In the genomic region with DNA sequence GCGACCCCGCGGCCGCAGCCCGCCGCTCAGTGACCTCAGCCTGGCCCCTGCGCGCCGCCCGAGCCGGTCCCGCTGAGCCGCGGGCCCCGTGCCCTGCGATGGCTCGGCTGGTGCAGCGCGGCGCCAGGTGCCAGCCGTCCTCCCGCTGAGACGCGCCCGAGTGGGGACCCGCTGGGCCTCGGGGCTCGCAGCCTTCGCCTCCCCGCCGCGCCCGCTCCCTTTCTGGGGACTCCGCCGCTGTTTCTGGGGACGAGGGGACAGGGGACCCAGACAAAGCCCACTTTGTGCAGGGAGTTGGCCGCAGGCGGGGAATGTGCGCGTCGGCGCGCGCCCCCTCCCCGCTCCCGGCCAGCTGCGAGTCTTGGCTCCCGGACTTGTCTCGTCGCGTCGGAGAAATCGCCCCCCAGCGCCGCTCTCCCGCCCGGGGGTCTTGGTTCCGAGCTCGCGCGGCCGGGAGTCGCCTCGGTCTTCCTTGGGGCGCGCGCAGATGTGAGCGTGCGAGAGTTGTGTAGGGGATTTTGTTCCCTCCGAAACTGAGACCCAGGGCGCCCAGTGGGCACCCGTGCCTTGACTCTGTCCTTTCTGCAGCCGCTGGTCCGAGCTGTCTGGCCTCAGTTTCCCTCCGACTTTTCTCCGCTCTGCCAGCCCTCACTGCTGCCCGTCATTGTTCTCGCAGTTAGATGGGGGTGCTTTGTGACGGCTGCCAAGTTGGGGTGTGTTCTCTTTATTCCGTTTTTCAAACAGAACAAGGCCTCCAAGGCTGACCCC, we compare ENCODE assay signal across 8 cellular contexts. TPM values are rescaled to one million over a fixed set of nuclear protein-coding genes. Genes with fewer than 3 reads are reported as not detected.
DNase-seq lines count a peak whose midpoint lies in the region; ATAC-seq and TF ChIP-seq lines count a peak whose summit lies in the region.

No MANE protein-coding gene starts in this region.

- H3K9ac ChIP-seq in mammary epithelial cell (ENCODE audit: insufficient read depth, low read length) = no peak overlapping the region

- peak; percentile 40 for ATAC-seq in HG03571 (IDR thresholded peaks at IDR 0.05; ENCODE audit: unreplicated experiment)

- H2AFZ ChIP-seq in mammary epithelial cell (ENCODE audit: low read depth, low read length) = peak overlapping the region; percentile 94

- H3K4me3 ChIP-seq in mammary epithelial cell (replicated peaks in 1 of 3; ENCODE audit: insufficient read depth in 1 of 3, low read depth in 2 of 3, low read length in 3 of 3) (peak overlapping the region; percentile 55 to 74 (median 58)), lower leg skin (ENCODE audit: low read depth, poor library complexity, severe bottlenecking) (peak overlapping the region; percentile 39), testis (peak overlapping the region; percentile 80 to 90)

- no peaks in the 10 kb centered on the region for H3K79me2 ChIP-seq in mammary epithelial cell (ENCODE audit: insufficient read depth, low read length)

- CTCF ChIA-PET in mammary epithelial cell (lab: Charles Lee; ENCODE audit: low non-redundant PET) = no interaction called here

- in situ Hi-C loops in mammary epithelial cell (cut with MboI; ENCODE audit: low sequenced_read_pairs in 2 of 2) = no loop called here

- no peak overlapping the region for H3K27ac ChIP-seq in mammary epithelial cell (ENCODE audit: insufficient read depth, low read depth, low read length)
- H3K27ac ChIP-seq in testis = peak overlapping the region; percentile 72 to 73

- no peaks in the 10 kb centered on the region for H4K20me1 ChIP-seq in mammary epithelial cell (ENCODE audit: insufficient read depth, low read length)

- dilution Hi-C loops in mammary epithelial cell (cut with HindIII; ENCODE audit: low sequenced_read_pairs) = no loop called here

- TF ChIP-seq CTCF in mammary epithelial cell (conservative IDR thresholded peaks at IDR 0.05 in 1 of 2, IDR thresholded peaks at IDR 0.05 in 1 of 2; ENCODE audit: extremely low read depth in 1 of 2, insufficient read depth in 1 of 2, low read depth in 1 of 2, low read length in 2 of 2) = no peak
- no peak for TF ChIP-seq CTCF in lower leg skin (IDR thresholded peaks at IDR 0.05)
- no peak for TF ChIP-seq CTCF in testis (IDR thresholded peaks at IDR 0.05)

- H3K27me3 ChIP-seq in mammary epithelial cell (ENCODE audit: insufficient read depth, low read length) (peaks cover 4% of the 10 kb centered on the region), testis (no peaks in the 10 kb centered on the region)

- no peaks in the 10 kb centered on the region for H3K36me3 ChIP-seq in mammary epithelial cell (ENCODE audit: insufficient read depth, low read length)
- no peaks in the 10 kb centered on the region for H3K36me3 ChIP-seq in testis (ENCODE audit: low read depth, missing control alignments)

- intact Hi-C loops in mammary epithelial cell (cut with micrococcal nuclease) = no loop called here
- intact Hi-C loops in lower leg skin (cut with DNase I; ENCODE audit: low total_unique reads) = no loop called here
- intact Hi-C loops in testis (cut with DNase I; ENCODE audit: low total_unique reads) = no loop called here

- H3K9me3 ChIP-seq in mammary epithelial cell (replicated peaks; ENCODE audit: insufficient read depth, low read length) = no peaks in the 10 kb centered on the region
- no peaks in the 10 kb centered on the region for H3K9me3 ChIP-seq in testis

- BruUV-seq in mammary epithelial cell (replicated peaks; lab: Mats Ljungman, UMichigan) = no TSS peak

- H3K4me2 ChIP-seq in mammary epithelial cell (ENCODE audit: insufficient read depth, low read depth, low read length) = peak overlapping the region; percentile 95

- H3K4me1 ChIP-seq in mammary epithelial cell (ENCODE audit: insufficient read depth, low read length) (peaks cover 16% of the 10 kb centered on the region), testis (peaks cover 18% of the 10 kb centered on the region)

- TF ChIP-seq POLR2A in lower leg skin (IDR thresholded peaks at IDR 0.05) (no peak), testis (IDR thresholded peaks at IDR 0.05) (no peak)

- DNase-seq in NCI-H2107 (lab: John Stamatoyannopoulos, UW) (peak; percentile 39), NCI-H2107 treated with DMSO at 0.1 percent for 48 hours (lab: John Stamatoyannopoulos, UW; ENCODE audit: unreplicated experiment) (no peak), mammary epithelial cell (no peak), lower leg skin (ENCODE audit: low spot score in 2 of 2) (peak in 1 of 2 donors; percentile 61), testis (no peak), activated gamma-delta T cell treated with Interleukin-2 at 50 U/mL for 16 hours (no peak), NCI-H1436 (lab: John Stamatoyannopoulos, UW) (no peak)

- WGBS in mammary epithelial cell (ENCODE audit: low coverage, missing lambda C conversion rate) = 5% methylated on average over 12 of the region's 80 CpGs
- WGBS in lower leg skin, 2 donors = 1% methylated on average over 13 to 23 of the region's 80 CpGs
- 0% methylated on average over 24 to 59 of the region's 80 CpGs for WGBS in testis, 2 donors

RNA-seq across cellular contexts. Expression of a gene that starts 0.8 kb away (rescaled TPM):
- total RNA-seq in mammary epithelial cell = 1 to 10 TPM; 1.3 to 1.7 TPM
- 0.74 TPM for polyA plus RNA-seq in mammary epithelial cell
- 1.8 TPM for polyA minus RNA-seq in mammary epithelial cell
- total RNA-seq in lower leg skin = 1 to 10 TPM in 3 of 4 donors, under 1 TPM in 1; 0.86 to 6.9 (median 1.3) TPM
- total RNA-seq in testis = 10 to 100 TPM; 26.6 to 31.7 TPM
- polyA plus RNA-seq in testis (ENCODE audit: insufficient read depth, low read depth, low replicate concordance) = 32.0 TPM

RNA-seq across cellular contexts. Expression of a gene that starts 50.6 kb away (rescaled TPM):
- total RNA-seq in mammary epithelial cell (10 to 100 TPM; 12.0 to 18.2 TPM), lower leg skin (10 to 100 TPM in 2 of 4 donors, 1 to 10 TPM in 2; 5.7 to 15.3 (median 11.5) TPM), testis (100 to 1,000 TPM; 126 to 132 TPM)
- polyA plus RNA-seq in mammary epithelial cell (13.4 TPM), testis (ENCODE audit: insufficient read depth, low read depth, low replicate concordance) (150 TPM)
- polyA minus RNA-seq in mammary epithelial cell = 11.0 TPM

Comparison
In these comparisons a context has a peak if more than half of its experiments do, and no peak if none do; other contexts are left out.
1. RNA of a gene that starts 50.6 kb away (total RNA-seq): 126 to 132 TPM in testis; 12.0 to 18.2 TPM in mammary epithelial cell and 5.7 to 15.3 TPM in lower leg skin; every median in the first group is over 4 times any median in the second.
2. Peak in every context shown above with its lines, with median percentiles within 50 percentile points of each other: H3K4me3 ChIP-seq.